In the genomic region with DNA sequence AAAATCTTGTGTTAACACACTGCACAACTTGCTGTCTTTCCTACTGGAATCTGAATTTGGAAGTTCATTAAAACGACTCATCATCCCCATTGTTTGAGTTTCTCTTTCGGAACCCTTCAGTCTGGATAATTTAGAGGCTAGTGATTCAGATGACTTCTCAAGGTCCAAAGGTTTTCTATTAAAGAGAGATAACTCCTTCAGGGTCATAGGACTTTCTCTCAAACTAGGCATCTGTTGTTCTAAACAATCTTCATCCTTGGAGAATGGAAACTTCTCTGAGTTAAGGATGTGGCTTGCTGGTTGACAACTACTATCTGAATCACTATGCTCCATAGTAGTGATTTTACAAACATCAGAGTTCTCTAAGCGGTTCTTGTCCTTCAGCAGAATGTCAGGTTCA, we compare ENCODE assay signal across 18 cellular contexts. TPM values are rescaled to one million over a fixed set of nuclear protein-coding genes. Genes with fewer than 3 reads are reported as not detected.
DNase-seq lines count a peak whose midpoint lies in the region; ATAC-seq, FAIRE-seq and TF ChIP-seq lines count a peak whose summit lies in the region.
"Had no signal": no experiment of that assay in that cellular context is flagged by ENCODE, and none has a peak within 500 bp of the region (broad histone marks: within the 10 kb centered on the region; RNA-seq: fewer than 3 reads in every experiment).

No MANE protein-coding gene starts in this region.

- no peaks in the 10 kb centered on the region for H3K79me1 ChIP-seq in neuronal stem cell (ENCODE audit: low read depth, low read length)

- peak overlapping the region; percentile 45 for H3K27ac Mint-ChIP-seq in stimulated activated effector memory CD8-positive, alpha-beta T cell treated with anti-CD3 and anti-CD28 coated beads, Interleukin-12 subunit alpha, Interleukin-12 subunit beta, amount 100 ng/mL, for 72 hours

- no peaks in the 10 kb centered on the region for H3K9me3 Mint-ChIP-seq in stimulated activated effector memory CD8-positive, alpha-beta T cell treated with anti-CD3 and anti-CD28 coated beads, Interleukin-12 subunit alpha, Interleukin-12 subunit beta, amount 100 ng/mL, for 72 hours

- no peak for TF ChIP-seq POLR2A in GM12892 (IDR thresholded peaks at IDR 0.05; ENCODE audit: low read depth, low read length)

- WGBS in neuronal stem cell (ENCODE audit: extremely low coverage in 2 of 2, insufficient read length in 2 of 2, insufficient replicate concordance in 1 of 2), 2 donors, result no CpG with 5 or more reads among the region's 3 CpGs

- no peak overlapping the region for H3K4me2 ChIP-seq in neuronal stem cell (ENCODE audit: insufficient read depth, low read length, poor library complexity, severe bottlenecking)
- H3K4me2 ChIP-seq: BLaER1 treated with 17β-estradiol and CSF1 and Interleukin-3, amounts not matched to agents 10 nM and 100 nM; PC-9 had no signal

- H3K27ac ChIP-seq in neuronal stem cell (replicated peaks; ENCODE audit: low read length), result no peak overlapping the region
- H3K27ac ChIP-seq: BLaER1 treated with 17β-estradiol and CSF1 and Interleukin-3, amounts not matched to agents 10 nM and 100 nM; PC-9 had no signal

- peak; percentile 94 for ATAC-seq in stimulated activated effector memory CD8-positive, alpha-beta T cell treated with anti-CD3 and anti-CD28 coated beads, Interleukin-12 subunit alpha, Interleukin-12 subunit beta, amount 100 ng/mL, for 72 hours
- ATAC-seq in GM21717 (IDR thresholded peaks at IDR 0.05; ENCODE audit: unreplicated experiment), result no peak
- ATAC-seq: right cardiac atrium had no signal

- no peak overlapping the region for H4K91ac ChIP-seq in neuronal stem cell (ENCODE audit: low read depth, low read length, poor library complexity)

- H2BK15ac ChIP-seq in neuronal stem cell (ENCODE audit: low read length), result no peak overlapping the region

- H2BK5ac ChIP-seq in neuronal stem cell (ENCODE audit: low read length), result no peak overlapping the region

- H3K36me3 ChIP-seq in neuronal stem cell (replicated peaks in 1 of 2; ENCODE audit: control insufficient read depth in 2 of 2, insufficient read depth in 2 of 2, low read length in 2 of 2), result peaks cover 0 to 1% of the 10 kb centered on the region in 2 donors

- H3K9me3 ChIP-seq in neuronal stem cell (replicated peaks in 1 of 2; ENCODE audit: control insufficient read depth in 2 of 2, insufficient read depth in 1 of 2, low read depth in 1 of 2, low read length in 2 of 2), result peaks cover 0 to 3% of the 10 kb centered on the region in 2 donors
- H3K9me3 ChIP-seq: MG63 had no signal

- H3K9ac ChIP-seq in neuronal stem cell (ENCODE audit: low read depth, low read length, poor library complexity), result no peak overlapping the region
- H3K9ac ChIP-seq: BLaER1 treated with 17β-estradiol and CSF1 and Interleukin-3, amounts not matched to agents 10 nM and 100 nM had no signal

- no peak overlapping the region for H3K23ac ChIP-seq in neuronal stem cell (ENCODE audit: low read depth, low read length, poor library complexity)

- H3K4ac ChIP-seq in neuronal stem cell (ENCODE audit: low read length), result no peak overlapping the region

- no peak overlapping the region for H2BK120ac ChIP-seq in neuronal stem cell (ENCODE audit: low read depth, low read length)

- H3K4me1 ChIP-seq in neuronal stem cell (ENCODE audit: control insufficient read depth in 2 of 2, insufficient read depth in 1 of 2, low read depth in 1 of 2, low read length in 2 of 2), result no peaks in the 10 kb centered on the region

- H3K36me3 Mint-ChIP-seq in stimulated activated effector memory CD8-positive, alpha-beta T cell treated with anti-CD3 and anti-CD28 coated beads, Interleukin-12 subunit alpha, Interleukin-12 subunit beta, amount 100 ng/mL, for 72 hours, result peaks cover 26% of the 10 kb centered on the region

- no peak overlapping the region for H3K4me3 ChIP-seq in neuronal stem cell (ENCODE audit: low read length in 2 of 2)
- H3K4me3 ChIP-seq: BLaER1 treated with 17β-estradiol and CSF1 and Interleukin-3, amounts not matched to agents 10 nM and 100 nM; MG63; PC-9 had no signal

- no peak overlapping the region for H2AFZ ChIP-seq in neuronal stem cell (ENCODE audit: low read length)
- H2AFZ ChIP-seq: PC-9 had no signal

- H3K27me3 ChIP-seq in neuronal stem cell (ENCODE audit: control insufficient read depth in 3 of 3, insufficient read depth in 3 of 3, low read depth in 1 of 3, low read length in 3 of 3), result no peaks in the 10 kb centered on the region
- H3K27me3 ChIP-seq: MG63 had no signal

- no peak overlapping the region for H4K8ac ChIP-seq in neuronal stem cell (ENCODE audit: low read depth, low read length)

- no peak overlapping the region for H3K4me3 Mint-ChIP-seq in stimulated activated effector memory CD8-positive, alpha-beta T cell treated with anti-CD3 and anti-CD28 coated beads, Interleukin-12 subunit alpha, Interleukin-12 subunit beta, amount 100 ng/mL, for 72 hours
- H3K4me3 Mint-ChIP-seq: activated naive CD8-positive, alpha-beta T cell had no signal

- H2AK5ac ChIP-seq in neuronal stem cell (ENCODE audit: low read depth, low read length), result no peak overlapping the region

- H3K14ac ChIP-seq in neuronal stem cell (ENCODE audit: low read length), result no peak overlapping the region

- H3K18ac ChIP-seq in neuronal stem cell (ENCODE audit: low read length), result no peak overlapping the region

- DNase-seq in EL (peak; percentile 48), M059J (ENCODE audit: low read depth) (peak; percentile 64), fibroblast of peridontal ligament (ENCODE audit: extremely low read depth) (peak; percentile 27), GM12892 (ENCODE audit: insufficient read length) (no peak), neuronal stem cell (ENCODE audit: low spot score) (no peak)
- DNase-seq in stimulated activated effector memory CD8-positive, alpha-beta T cell treated with anti-CD3 and anti-CD28 coated beads, Interleukin-12 subunit alpha, Interleukin-12 subunit beta, amount 100 ng/mL, for 72 hours (ENCODE audit: low spot score in 2 of 2), result no peak
- DNase-seq: activated CD4-positive, alpha-beta T cell treated with anti-CD3 and anti-CD28 coated beads for 4 hours; cortex of kidney; MG63; NCI-H1436 treated with DMSO at 0.1 percent for 48 hours; nucleus accumbens; right cardiac atrium had no signal

- no peak overlapping the region for H2BK12ac ChIP-seq in neuronal stem cell (ENCODE audit: low read length)

- FAIRE-seq in GM12892 (lab: Jason Lieb, UNC), result no peak
- FAIRE-seq: D721Med, GM12891 had no signal

- peaks cover 55% of the 10 kb centered on the region for H3K4me1 Mint-ChIP-seq in stimulated activated effector memory CD8-positive, alpha-beta T cell treated with anti-CD3 and anti-CD28 coated beads, Interleukin-12 subunit alpha, Interleukin-12 subunit beta, amount 100 ng/mL, for 72 hours

RNA-seq across cellular contexts. Expression of a gene that starts 4.4 kb away (rescaled TPM):
- 5.0 and 12.4 TPM in 2 replicates for total RNA-seq in M059J (2014; rRNA removed; shearing (Covaris generic))
- polyA plus RNA-seq in GM12892 (2012; ENCODE audit: missing spikeins), result 15.6 TPM
- 7.5 TPM for polyA plus RNA-seq in neuronal stem cell (2013, experiment 1 of 2)
- polyA plus RNA-seq in neuronal stem cell (2013, experiment 2 of 2), result 6.7 TPM

RNA-seq across cellular contexts. Expression of a gene that starts 16.9 kb away (rescaled TPM):
- total RNA-seq in M059J (2014; rRNA removed; shearing (Covaris generic)), result 41.3 and 66.9 TPM in 2 replicates
- polyA plus RNA-seq in GM12892 (2012; ENCODE audit: missing spikeins), result 38.1 TPM
- polyA plus RNA-seq in neuronal stem cell (2013, experiment 1 of 2), result 71.8 TPM
- 69.0 TPM for polyA plus RNA-seq in neuronal stem cell (2013, experiment 2 of 2)

RNA-seq across cellular contexts. Expression of a gene that starts 22.5 kb away (rescaled TPM):
- total RNA-seq in M059J (2014; rRNA removed; shearing (Covaris generic)), result 1.3 and 9.8 TPM in 2 replicates
- polyA plus RNA-seq in GM12892 (2012; ENCODE audit: missing spikeins), result 2.2 TPM
- polyA plus RNA-seq in neuronal stem cell (2013, experiment 1 of 2), result 1.5 TPM
- polyA plus RNA-seq in neuronal stem cell (2013, experiment 2 of 2), result 1.1 TPM

RNA-seq across cellular contexts. Expression of a gene that starts 44.2 kb away (rescaled TPM):
- total RNA-seq in M059J (2014; rRNA removed; shearing (Covaris generic)), result 66.1 and 67.4 TPM in 2 replicates
- polyA plus RNA-seq in GM12892 (2012; ENCODE audit: missing spikeins), result 31.2 TPM
- 27.5 TPM for polyA plus RNA-seq in neuronal stem cell (2013, experiment 1 of 2)
- polyA plus RNA-seq in neuronal stem cell (2013, experiment 2 of 2), result 27.3 TPM

Comparison
In these comparisons a context has a peak if more than half of its experiments do, and no peak if none do; other contexts are left out.
1. DNase-seq: peak in EL (single experiment), M059J (single experiment) and fibroblast of peridontal ligament (single experiment); none in stimulated activated effector memory CD8-positive, alpha-beta T cell treated with anti-CD3 and anti-CD28 coated beads, Interleukin-12 subunit alpha, Interleukin-12 subunit beta, amount 100 ng/mL, for 72 hours (0 of 2), GM12892 (single experiment) and neuronal stem cell (single experiment).